In genomic region chr14:28690029-28690683, GRCh38 we compare ENCODE assay signal across 27 cellular contexts.
DNase-seq lines count a peak whose midpoint lies in the region; ATAC-seq and TF ChIP-seq lines count a peak whose summit lies in the region.
"Had no signal": no experiment of that assay in that cellular context is flagged by ENCODE, and none has a peak within 500 bp of the region (broad histone marks: within the 10 kb centered on the region; RNA-seq: fewer than 3 reads in every experiment).

No MANE protein-coding gene starts in this region.

- H3K4me1 Mint-ChIP-seq in WTC11, result 0 out of 2 replicates have a peak, but pooled peaks cover 2% of the 10 kb centered on the region

- POLR2A ChIA-PET in WTC11 (lab: Charles Lee), result no interaction called here

- CTCF ChIA-PET in WTC11 (lab: Charles Lee), result no interaction called here

- H3K9me3 Mint-ChIP-seq in WTC11, result peaks cover 16% of the 10 kb centered on the region

- DNase-seq in NCI-H2107 treated with DMSO at 0.1 percent for 48 hours (lab: John Stamatoyannopoulos, UW; ENCODE audit: unreplicated experiment), result peak; percentile 36
- DNase-seq in NCI-H2107 (lab: John Stamatoyannopoulos, UW), result no peak
- peak; percentile 15 for DNase-seq in DMS79 (lab: John Stamatoyannopoulos, UW)
- DNase-seq in NCI-H2081 treated with DMSO at 0.1 percent for 48 hours (lab: John Stamatoyannopoulos, UW), result peak; percentile 74
- peak; percentile 89 for DNase-seq in NCI-H748 (lab: John Stamatoyannopoulos, UW; ENCODE audit: unreplicated experiment)
- DNase-seq in NCI-H526 treated with DMSO at 0.1 percent for 48 hours (lab: John Stamatoyannopoulos, UW), result no peak
- DNase-seq in WTC11 (ENCODE audit: low spot score), result no peak
- DNase-seq: AML-193; CD4-positive, alpha-beta T cell; DMS53; EL; GDM1; GOT3; HCEC 1CT; Kasumi-1; MV-4-11; NCI-H1105; NCI-H1694 treated with DMSO at 0.1 percent for 48 hours; NCI-H2171 treated with DMSO at 0.1 percent for 48 hours; NCI-H446; NCI-H524 treated with DMSO at 0.1 percent for 48 hours; NK-92 treated with Interleukin-12 subunit alpha and Interleukin-12 subunit beta, amount 100 ng/mL, for 24 hours; PC-9; T-helper 2 cell had no signal

- H3K27ac Mint-ChIP-seq in WTC11, result no peak overlapping the region
- H3K27ac Mint-ChIP-seq: CD4-positive, alpha-beta T cell had no signal

- H3K36me3 Mint-ChIP-seq in WTC11, result peaks cover 2% of the 10 kb centered on the region; the same call in 1 of the 2 replicates

- no peak for TF ChIP-seq CTCF in WTC11 (IDR thresholded peaks at IDR 0.05)

- H3K27me3 Mint-ChIP-seq in WTC11 (ENCODE audit: low read depth), result no peaks in the 10 kb centered on the region; the same call in 1 of the 2 replicates
- H3K27me3 Mint-ChIP-seq: CD4-positive, alpha-beta T cell had no signal

- ATAC-seq in WTC11 (no peak), HG03097 (IDR thresholded peaks at IDR 0.05; ENCODE audit: low FRiP score, unreplicated experiment) (no peak)
- ATAC-seq: GM12878, Right ventricle myocardium inferior had no signal

- H3K4me3 Mint-ChIP-seq in WTC11, result no peak overlapping the region
- H3K4me3 Mint-ChIP-seq: CD4-positive, alpha-beta T cell had no signal

TF ChIP-seq in WTC11, 78 proteins besides CTCF, POLR2A, EP300 and RAD21:
- no peak for TF ChIP-seq JUN (CRISPR knock-in tag; IDR thresholded peaks at IDR 0.05)
- no peak for TF ChIP-seq JAZF1 (CRISPR knock-in tag; IDR thresholded peaks at IDR 0.05)
- TF ChIP-seq TP53 (CRISPR knock-in tag; IDR thresholded peaks at IDR 0.05), result no peak
- no peak for TF ChIP-seq HMGA2 (CRISPR knock-in tag; IDR thresholded peaks at IDR 0.05)
- TF ChIP-seq CREM (CRISPR knock-in tag; IDR thresholded peaks at IDR 0.05), result no peak
- no peak for TF ChIP-seq ZNF532 (CRISPR knock-in tag; IDR thresholded peaks at IDR 0.05; ENCODE audit: borderline replicate concordance)
- no peak for TF ChIP-seq ZNF138 (CRISPR knock-in tag; conservative IDR thresholded peaks at IDR 0.05)
- TF ChIP-seq TEAD4 (CRISPR knock-in tag; IDR thresholded peaks at IDR 0.05), result no peak
- TF ChIP-seq, protein P1, sequence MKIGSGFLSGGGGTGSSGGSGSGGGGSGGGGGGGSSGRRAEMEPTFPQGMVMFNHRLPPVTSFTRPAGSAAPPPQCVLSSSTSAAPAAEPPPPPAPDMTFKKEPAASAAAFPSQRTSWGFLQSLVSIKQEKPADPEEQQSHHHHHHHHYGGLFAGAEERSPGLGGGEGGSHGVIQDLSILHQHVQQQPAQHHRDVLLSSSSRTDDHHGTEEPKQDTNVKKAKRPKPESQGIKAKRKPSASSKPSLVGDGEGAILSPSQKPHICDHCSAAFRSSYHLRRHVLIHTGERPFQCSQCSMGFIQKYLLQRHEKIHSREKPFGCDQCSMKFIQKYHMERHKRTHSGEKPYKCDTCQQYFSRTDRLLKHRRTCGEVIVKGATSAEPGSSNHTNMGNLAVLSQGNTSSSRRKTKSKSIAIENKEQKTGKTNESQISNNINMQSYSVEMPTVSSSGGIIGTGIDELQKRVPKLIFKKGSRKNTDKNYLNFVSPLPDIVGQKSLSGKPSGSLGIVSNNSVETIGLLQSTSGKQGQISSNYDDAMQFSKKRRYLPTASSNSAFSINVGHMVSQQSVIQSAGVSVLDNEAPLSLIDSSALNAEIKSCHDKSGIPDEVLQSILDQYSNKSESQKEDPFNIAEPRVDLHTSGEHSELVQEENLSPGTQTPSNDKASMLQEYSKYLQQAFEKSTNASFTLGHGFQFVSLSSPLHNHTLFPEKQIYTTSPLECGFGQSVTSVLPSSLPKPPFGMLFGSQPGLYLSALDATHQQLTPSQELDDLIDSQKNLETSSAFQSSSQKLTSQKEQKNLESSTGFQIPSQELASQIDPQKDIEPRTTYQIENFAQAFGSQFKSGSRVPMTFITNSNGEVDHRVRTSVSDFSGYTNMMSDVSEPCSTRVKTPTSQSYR (CRISPR knock-in tag; IDR thresholded peaks at IDR 0.05), result no peak
- no peak for TF ChIP-seq IRF2 (CRISPR knock-in tag; IDR thresholded peaks at IDR 0.05; ENCODE audit: borderline replicate concordance, low read depth)
- no peak for TF ChIP-seq ZMAT4 (CRISPR knock-in tag; IDR thresholded peaks at IDR 0.05)
- no peak for TF ChIP-seq SMAD3 (CRISPR knock-in tag; IDR thresholded peaks at IDR 0.05; ENCODE audit: borderline replicate concordance)
- no peak for TF ChIP-seq SMAD4 (CRISPR knock-in tag; IDR thresholded peaks at IDR 0.05)
- TF ChIP-seq ZNF425 (CRISPR knock-in tag; conservative IDR thresholded peaks at IDR 0.05), result no peak
- no peak for TF ChIP-seq GRHL2 (CRISPR knock-in tag; IDR thresholded peaks at IDR 0.05; ENCODE audit: insufficient replicate concordance, severe bottlenecking)

Comparison
In these comparisons a context has a peak if more than half of its experiments do, and no peak if none do; other contexts are left out.
1. DNase-seq: peak in NCI-H2107 treated with DMSO at 0.1 percent for 48 hours (single experiment), DMS79 (single experiment), NCI-H2081 treated with DMSO at 0.1 percent for 48 hours (single experiment) and NCI-H748 (single experiment); none in NCI-H2107 (single experiment), NCI-H526 treated with DMSO at 0.1 percent for 48 hours (single experiment) and WTC11 (single experiment).